8 cellular contexts compared by ENCODE assay signal in genomic region chr11:32584921-32585320, GRCh38. TPM values are rescaled to one million over a fixed set of nuclear protein-coding genes. Genes with fewer than 3 reads are reported as not detected.
DNase-seq lines count a peak whose midpoint lies in the region; ATAC-seq, FAIRE-seq and TF ChIP-seq lines count a peak whose summit lies in the region.

No MANE protein-coding gene starts in this region.

- peaks cover 21% of the 10 kb centered on the region for H3K36me3 Mint-ChIP-seq in activated T-cell treated with anti-CD3 and anti-CD28 coated beads, Interleukin-2, amount 50 U/mL, for 4 hours (ENCODE audit: insufficient read depth)
- peaks cover 16% of the 10 kb centered on the region for H3K36me3 Mint-ChIP-seq in activated naive CD8-positive, alpha-beta T cell treated with anti-CD3 and anti-CD28 coated beads, Interleukin-2, amount 10 ng/mL, durations not matched to agents 7 days and 5 days

- no peaks in the 10 kb centered on the region for H3K9me3 Mint-ChIP-seq in activated T-cell treated with anti-CD3 and anti-CD28 coated beads, Interleukin-2, amount 50 U/mL, for 4 hours
- no peaks in the 10 kb centered on the region for H3K9me3 Mint-ChIP-seq in activated naive CD8-positive, alpha-beta T cell treated with anti-CD3 and anti-CD28 coated beads, Interleukin-2, amount 10 ng/mL, durations not matched to agents 7 days and 5 days

- intact Hi-C loops in kidney (cut with DNase I): no loop called here
- intact Hi-C loops in thyroid gland (cut with DNase I): no loop called here

- no peaks in the 10 kb centered on the region for H3K9me3 ChIP-seq in kidney (ENCODE audit: control insufficient read depth in 1 of 2, low read length in 2 of 2)
- no peaks in the 10 kb centered on the region for H3K9me3 ChIP-seq in thyroid gland

- no peak overlapping the region for H3K27ac ChIP-seq in kidney (ENCODE audit: low read depth in 2 of 2, low read length in 2 of 2)
- no peak overlapping the region for H3K27ac ChIP-seq in thyroid gland

- no peak for FAIRE-seq in kidney (lab: Jason Lieb, UNC)

- TF ChIP-seq POLR2A in thyroid gland (IDR thresholded peaks at IDR 0.05): no peak

- H3K27me3 Mint-ChIP-seq in activated T-cell treated with anti-CD3 and anti-CD28 coated beads, Interleukin-2, amount 50 U/mL, for 4 hours (ENCODE audit: low read depth): no peaks in the 10 kb centered on the region
- H3K27me3 Mint-ChIP-seq in activated naive CD8-positive, alpha-beta T cell treated with anti-CD3 and anti-CD28 coated beads, Interleukin-2, amount 10 ng/mL, durations not matched to agents 7 days and 5 days: no peaks in the 10 kb centered on the region

- H3K4me3 ChIP-seq in kidney (ENCODE audit: low read length in 2 of 2) (peak overlapping the region; percentile 70 to 95), thyroid gland (replicated peaks in 1 of 3) (peak overlapping the region; percentile 60 to 91 (median 88))

- DNase-seq in activated T-cell treated with anti-CD3 and anti-CD28 coated beads, Interleukin-2, amount 50 U/mL, for 4 hours: no peak
- DNase-seq in activated T-cell treated with anti-CD3 and anti-CD28 coated beads for 4 hours (no peak), kidney (no peak), thyroid gland (no peak), H4 (ENCODE audit: low spot score) (no peak)
- no peak for DNase-seq in activated naive CD8-positive, alpha-beta T cell treated with anti-CD3 and anti-CD28 coated beads, Interleukin-2, amount 10 ng/mL, durations not matched to agents 7 days and 5 days

- 13 to 15% methylated on average over 7 of the region's 7 CpGs for WGBS in thyroid gland, 2 donors

- H3K4me1 Mint-ChIP-seq in activated T-cell treated with anti-CD3 and anti-CD28 coated beads, Interleukin-2, amount 50 U/mL, for 4 hours (ENCODE audit: low read depth): peaks cover 41% of the 10 kb centered on the region
- H3K4me1 Mint-ChIP-seq in activated naive CD8-positive, alpha-beta T cell treated with anti-CD3 and anti-CD28 coated beads, Interleukin-2, amount 10 ng/mL, durations not matched to agents 7 days and 5 days: peaks cover 34% of the 10 kb centered on the region

- H3K4me3 Mint-ChIP-seq in activated T-cell treated with anti-CD3 and anti-CD28 coated beads, Interleukin-2, amount 50 U/mL, for 4 hours: peak overlapping the region; percentile 97
- peak overlapping the region; percentile 96 for H3K4me3 Mint-ChIP-seq in activated naive CD8-positive, alpha-beta T cell treated with anti-CD3 and anti-CD28 coated beads, Interleukin-2, amount 10 ng/mL, durations not matched to agents 7 days and 5 days

- H3K27ac Mint-ChIP-seq in activated naive CD8-positive, alpha-beta T cell treated with anti-CD3 and anti-CD28 coated beads, Interleukin-2, amount 10 ng/mL, durations not matched to agents 7 days and 5 days: peak overlapping the region; percentile 99

- no peaks in the 10 kb centered on the region for H3K27me3 ChIP-seq in thyroid gland

- no peak for ATAC-seq in activated T-cell treated with anti-CD3 and anti-CD28 coated beads, Interleukin-2, amount 50 U/mL, for 4 hours
- no peak for ATAC-seq in activated naive CD8-positive, alpha-beta T cell treated with anti-CD3 and anti-CD28 coated beads, Interleukin-2, amount 10 ng/mL, durations not matched to agents 7 days and 5 days (ENCODE audit: low read depth)
- no peak for ATAC-seq in HG03439 (IDR thresholded peaks at IDR 0.05; ENCODE audit: unreplicated experiment)
- no peak for ATAC-seq in GM19455 (IDR thresholded peaks at IDR 0.05; ENCODE audit: unreplicated experiment)

- peak overlapping the region in 1 of 2 donors; percentile 80 for H3K9ac ChIP-seq in kidney (ENCODE audit: low read length in 2 of 2)

- TF ChIP-seq CTCF in kidney (IDR thresholded peaks at IDR 0.05; ENCODE audit: borderline replicate concordance, extremely low read depth, insufficient read depth) (no peak), thyroid gland (IDR thresholded peaks at IDR 0.05) (no peak)

- peaks cover 5% of the 10 kb centered on the region in 2 donors for H3K4me1 ChIP-seq in kidney (ENCODE audit: control insufficient read depth in 1 of 2, insufficient read depth in 1 of 2, low read depth in 1 of 2, low read length in 2 of 2)
- H3K4me1 ChIP-seq in thyroid gland: peaks cover 20 to 21% of the 10 kb centered on the region in 2 donors

- POLR2A ChIA-PET in activated naive CD8-positive, alpha-beta T cell treated with anti-CD3 and anti-CD28 coated beads, Interleukin-2, amount 10 ng/mL, durations not matched to agents 7 days and 5 days (lab: Charles Lee): interaction anchor here (1.3 kb wide), 1 partner anchor 22 kb away, joined by 5 read pairs; no protein-coding TSS in a partner anchor

- H3K36me3 ChIP-seq in kidney (ENCODE audit: control insufficient read depth in 1 of 2, insufficient read depth in 2 of 2, low read length in 2 of 2) (peaks cover 4 to 11% of the 10 kb centered on the region in 2 donors), thyroid gland (peaks cover 7 to 12% of the 10 kb centered on the region in 2 donors)

RNA-seq across cellular contexts. Expression of gene EIF3M, which starts 1.3 kb away (rescaled TPM):
- total RNA-seq in activated T-cell treated with anti-CD3 and anti-CD28 coated beads, Interleukin-2, amount 50 U/mL, for 4 hours: 100 to 1,000 TPM; 418 to 482 (median 438) TPM
- 100 to 1,000 TPM; 210 to 214 TPM for total RNA-seq in activated naive CD8-positive, alpha-beta T cell treated with anti-CD3 and anti-CD28 coated beads, Interleukin-2, amount 10 ng/mL, durations not matched to agents 7 days and 5 days
- 168 TPM for total RNA-seq in kidney
- polyA plus RNA-seq in kidney (ENCODE audit: insufficient read depth, low read depth, low replicate concordance): 300 TPM
- total RNA-seq in thyroid gland: 100 to 1,000 TPM; 251 to 403 (median 308) TPM
- total RNA-seq in H4 (2014; rRNA removed; shearing (Covaris generic)): 992 and 1,304 TPM in 2 replicates
